ENCODE assay signal across 21 cellular contexts in the genomic region with DNA sequence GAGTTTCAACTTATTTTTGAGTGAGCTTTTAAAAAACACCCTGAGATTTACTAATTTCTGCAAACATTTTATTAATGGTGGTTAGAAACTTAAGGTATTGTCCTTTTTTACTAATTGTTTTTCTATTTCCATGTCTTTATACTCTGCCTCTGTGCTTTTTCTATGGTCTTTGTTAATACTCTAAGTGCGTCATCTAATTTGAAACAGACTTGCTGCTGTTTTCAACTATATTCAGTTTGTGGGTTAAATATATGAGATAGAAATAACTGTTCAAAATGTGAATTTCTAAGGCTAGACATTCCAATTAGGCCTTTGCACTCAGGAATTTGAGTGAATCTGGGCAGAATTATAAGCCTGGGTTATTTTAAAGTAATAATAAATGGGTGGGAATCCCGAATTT.
"Had no signal": no experiment of that assay in that cellular context is flagged by ENCODE, and none has a peak within 500 bp of the region (broad histone marks: within the 10 kb centered on the region; RNA-seq: fewer than 3 reads in every experiment).

No MANE protein-coding gene starts in this region.

- H3K4me1 Mint-ChIP-seq: naive thymus-derived CD4-positive, alpha-beta T cell; nephron progenitor cell; stimulated activated naive B cell treated with anti-CD40 and anti-IgM and Interleukin-4, amounts not matched to agents 10 μg/mL and 1 μg/mL and 100 μg/mL, for 72 hours; stimulated activated naive CD8-positive, alpha-beta T cell treated with anti-CD3 and anti-CD28 coated beads, Interleukin-15, amount 100 ng/mL, for 72 hours had no signal

- DNase-seq: effector memory CD4-positive, alpha-beta T cell; foreskin keratinocyte; heart left ventricle; hippocampal formation; left colon; left ventricle myocardium superior; mesendoderm; naive thymus-derived CD4-positive, alpha-beta T cell; nephron progenitor cell; stimulated activated CD4-positive, alpha-beta T cell treated with anti-CD3 and anti-CD28 coated beads, Interleukin-2, amount 100 ng/mL, for 24 hours; stimulated activated CD4-positive, alpha-beta T cell treated with anti-CD3 and anti-CD28 coated beads, Interleukin-4, amount 100 ng/mL, for 4 hours; stimulated activated naive B cell treated with anti-CD40 and anti-IgM and Interleukin-4, amounts not matched to agents 10 μg/mL and 1 μg/mL and 100 μg/mL, for 72 hours; stimulated activated naive CD8-positive, alpha-beta T cell treated with anti-CD3 and anti-CD28 coated beads, Interleukin-15, amount 100 ng/mL, for 72 hours; testis; upper lobe of right lung had no signal

- H3K9me3 Mint-ChIP-seq: nephron progenitor cell had no signal

- H3K36me3 ChIP-seq: heart left ventricle, neutrophil, tibial nerve, upper lobe of right lung, vagina had no signal

- H3K27ac Mint-ChIP-seq: naive thymus-derived CD4-positive, alpha-beta T cell; nephron progenitor cell; stimulated activated naive B cell treated with anti-CD40 and anti-IgM and Interleukin-4, amounts not matched to agents 10 μg/mL and 1 μg/mL and 100 μg/mL, for 72 hours; stimulated activated naive CD8-positive, alpha-beta T cell treated with anti-CD3 and anti-CD28 coated beads, Interleukin-15, amount 100 ng/mL, for 72 hours had no signal

- H3K36me3 Mint-ChIP-seq: naive thymus-derived CD4-positive, alpha-beta T cell; stimulated activated naive B cell treated with anti-CD40 and anti-IgM and Interleukin-4, amounts not matched to agents 10 μg/mL and 1 μg/mL and 100 μg/mL, for 72 hours had no signal

- H3K4me3 Mint-ChIP-seq: naive thymus-derived CD4-positive, alpha-beta T cell; nephron progenitor cell; stimulated activated naive B cell treated with anti-CD40 and anti-IgM and Interleukin-4, amounts not matched to agents 10 μg/mL and 1 μg/mL and 100 μg/mL, for 72 hours; stimulated activated naive CD8-positive, alpha-beta T cell treated with anti-CD3 and anti-CD28 coated beads, Interleukin-15, amount 100 ng/mL, for 72 hours had no signal

- H3K27me3 Mint-ChIP-seq: naive thymus-derived CD4-positive, alpha-beta T cell; stimulated activated naive B cell treated with anti-CD40 and anti-IgM and Interleukin-4, amounts not matched to agents 10 μg/mL and 1 μg/mL and 100 μg/mL, for 72 hours; stimulated activated naive CD8-positive, alpha-beta T cell treated with anti-CD3 and anti-CD28 coated beads, Interleukin-15, amount 100 ng/mL, for 72 hours had no signal

- H3K27me3 ChIP-seq: foreskin keratinocyte, heart left ventricle, neutrophil, testis, tibial nerve, upper lobe of right lung, vagina had no signal

- H3K4me3 ChIP-seq: heart left ventricle, lung, testis, tibial nerve, upper lobe of right lung, vagina had no signal

- H3K9me3 ChIP-seq: neutrophil, testis, upper lobe of right lung, vagina had no signal

- ATAC-seq: esophagus mucosa; foreskin keratinocyte; heart left ventricle; left colon; left ventricle myocardium superior; naive thymus-derived CD4-positive, alpha-beta T cell; sciatic nerve; stimulated activated naive B cell treated with anti-CD40 and anti-IgM and Interleukin-4, amounts not matched to agents 10 μg/mL and 1 μg/mL and 100 μg/mL, for 72 hours; stimulated activated naive CD8-positive, alpha-beta T cell treated with anti-CD3 and anti-CD28 coated beads, Interleukin-15, amount 100 ng/mL, for 72 hours; upper lobe of right lung had no signal

- H3K4me1 ChIP-seq: foreskin keratinocyte, heart left ventricle, testis, tibial nerve, upper lobe of right lung, vagina had no signal

- H3K27ac ChIP-seq: foreskin keratinocyte, heart left ventricle, neutrophil, testis, tibial nerve, upper lobe of right lung, vagina had no signal
